ENCODE assay signal across 8 cellular contexts in the genomic region with DNA sequence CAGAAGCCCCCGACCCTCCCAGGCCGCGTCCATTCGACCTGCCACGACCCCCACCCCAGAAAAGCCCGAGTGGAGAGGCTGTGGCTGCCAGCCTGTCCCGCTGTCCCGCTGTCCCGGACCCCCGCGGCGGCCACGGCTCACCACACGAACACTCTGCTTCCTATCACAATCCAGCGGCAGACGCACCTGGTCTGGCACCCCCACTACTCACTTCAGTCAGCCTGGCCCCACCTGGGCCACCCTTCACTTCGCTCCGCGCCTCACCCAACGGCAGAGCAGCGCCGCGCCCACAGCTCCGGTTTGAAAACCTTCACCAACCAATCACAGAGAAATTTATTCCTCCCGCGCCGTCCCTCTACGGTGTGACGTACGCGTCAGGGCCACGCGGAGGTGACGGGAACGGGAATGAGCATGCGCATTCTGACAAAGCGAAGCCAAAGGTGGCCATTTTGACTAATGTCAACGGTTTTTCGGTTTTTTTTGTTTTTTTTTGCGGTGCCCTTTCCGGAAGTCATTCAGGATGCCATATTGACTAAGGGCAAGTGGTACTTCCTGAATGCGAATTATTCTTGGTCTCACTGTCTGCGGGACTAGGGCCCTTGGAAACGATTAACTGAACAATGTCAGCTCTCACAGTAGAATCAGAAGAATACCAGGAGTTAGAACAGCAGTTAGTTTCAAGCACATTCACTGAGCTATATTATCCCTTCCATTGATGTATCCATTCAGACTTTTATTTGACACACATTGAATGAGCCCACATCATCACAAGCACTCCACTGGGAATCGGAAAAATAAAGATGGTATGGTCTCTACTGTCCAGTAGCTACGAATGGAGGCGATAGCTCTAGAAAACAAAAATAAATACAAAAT. TPM values are rescaled to one million over a fixed set of nuclear protein-coding genes. Genes with fewer than 3 reads are reported as not detected.
DNase-seq lines count a peak whose midpoint lies in the region; TF ChIP-seq lines count a peak whose summit lies in the region.

A gene with protein sequence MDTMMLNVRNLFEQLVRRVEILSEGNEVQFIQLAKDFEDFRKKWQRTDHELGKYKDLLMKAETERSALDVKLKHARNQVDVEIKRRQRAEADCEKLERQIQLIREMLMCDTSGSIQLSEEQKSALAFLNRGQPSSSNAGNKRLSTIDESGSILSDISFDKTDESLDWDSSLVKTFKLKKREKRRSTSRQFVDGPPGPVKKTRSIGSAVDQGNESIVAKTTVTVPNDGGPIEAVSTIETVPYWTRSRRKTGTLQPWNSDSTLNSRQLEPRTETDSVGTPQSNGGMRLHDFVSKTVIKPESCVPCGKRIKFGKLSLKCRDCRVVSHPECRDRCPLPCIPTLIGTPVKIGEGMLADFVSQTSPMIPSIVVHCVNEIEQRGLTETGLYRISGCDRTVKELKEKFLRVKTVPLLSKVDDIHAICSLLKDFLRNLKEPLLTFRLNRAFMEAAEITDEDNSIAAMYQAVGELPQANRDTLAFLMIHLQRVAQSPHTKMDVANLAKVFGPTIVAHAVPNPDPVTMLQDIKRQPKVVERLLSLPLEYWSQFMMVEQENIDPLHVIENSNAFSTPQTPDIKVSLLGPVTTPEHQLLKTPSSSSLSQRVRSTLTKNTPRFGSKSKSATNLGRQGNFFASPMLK (minus strand): TSS at position 308 of the 873 bp plus-strand sequence. CDS start 8,779 bp downstream, outside the sequence.

- peaks cover 16% of the 10 kb centered on the region for H3K36me3 ChIP-seq in SK-N-MC (ENCODE audit: insufficient read depth, low read length)

- H3K9ac ChIP-seq in SK-N-MC (ENCODE audit: insufficient read length), result peak within 1 kb of the TSS; percentile 91

- H3K4me3 ChIP-seq in NB4 (ENCODE audit: low read depth, low read length), result peak within 1 kb of the TSS; percentile 82
- H3K4me3 ChIP-seq in SK-N-MC, result peak within 1 kb of the TSS; percentile 87

- DNase-seq in GM04503 (ENCODE audit: low read depth) (peak; percentile 85), HFFc6 (peak; percentile 97), NB4 (ENCODE audit: low read depth) (peak; percentile 99), SK-N-MC (ENCODE audit: low read depth, low spot score) (peak; percentile 99), germinal center (ENCODE audit: low spot score) (peak; percentile 98), non-pigmented ciliary epithelial cell (ENCODE audit: low read depth) (peak; percentile 90), superior temporal gyrus (ENCODE audit: extremely low spot score) (peak; percentile 100)
- peak; percentile 98 for DNase-seq in activated naive CD4-positive, alpha-beta T cell treated with anti-CD3 and anti-CD28 coated beads, Interleukin-2, amount 10 ng/mL, durations not matched to agents 7 days and 5 days

- TF ChIP-seq POLR2A in NB4 (IDR thresholded peaks at IDR 0.05; ENCODE audit: extremely low read depth, insufficient read length), result peak; percentile 67

- H3K27ac Mint-ChIP-seq in HFFc6, result peak within 1 kb of the TSS; percentile 94
- H3K27ac Mint-ChIP-seq in activated naive CD4-positive, alpha-beta T cell treated with anti-CD3 and anti-CD28 coated beads, Interleukin-2, amount 10 ng/mL, durations not matched to agents 7 days and 5 days, result peak within 1 kb of the TSS; percentile 94

- no peak for TF ChIP-seq CTCF in HFFc6 (IDR thresholded peaks at IDR 0.05)
- no peak for TF ChIP-seq CTCF in NB4 (IDR thresholded peaks at IDR 0.05; ENCODE audit: low read depth, low read length)

- peaks cover 45% of the 10 kb centered on the region for H3K4me1 Mint-ChIP-seq in HFFc6 (ENCODE audit: low read depth)
- H3K4me1 Mint-ChIP-seq in activated naive CD4-positive, alpha-beta T cell treated with anti-CD3 and anti-CD28 coated beads, Interleukin-2, amount 10 ng/mL, durations not matched to agents 7 days and 5 days, result peaks cover 49% of the 10 kb centered on the region

- no peaks in the 10 kb centered on the region for H3K9me3 Mint-ChIP-seq in HFFc6
- peaks cover 2% of the 10 kb centered on the region for H3K9me3 Mint-ChIP-seq in activated naive CD4-positive, alpha-beta T cell treated with anti-CD3 and anti-CD28 coated beads, Interleukin-2, amount 10 ng/mL, durations not matched to agents 7 days and 5 days

- H3K27ac ChIP-seq in SK-N-MC, result peak within 1 kb of the TSS; percentile 72

- no peaks in the 10 kb centered on the region for H3K9me3 ChIP-seq in SK-N-MC (ENCODE audit: low read depth, low read length)

- H3K4me3 Mint-ChIP-seq in HFFc6, result peak within 1 kb of the TSS; percentile 97
- H3K4me3 Mint-ChIP-seq in activated naive CD4-positive, alpha-beta T cell treated with anti-CD3 and anti-CD28 coated beads, Interleukin-2, amount 10 ng/mL, durations not matched to agents 7 days and 5 days, result peak within 1 kb of the TSS; percentile 92

- peaks cover 22% of the 10 kb centered on the region for H3K36me3 Mint-ChIP-seq in HFFc6 (ENCODE audit: low read depth)
- peaks cover 32% of the 10 kb centered on the region for H3K36me3 Mint-ChIP-seq in activated naive CD4-positive, alpha-beta T cell treated with anti-CD3 and anti-CD28 coated beads, Interleukin-2, amount 10 ng/mL, durations not matched to agents 7 days and 5 days

- CTCF ChIA-PET in activated naive CD4-positive, alpha-beta T cell treated with anti-CD3 and anti-CD28 coated beads, Interleukin-2, amount 10 ng/mL, durations not matched to agents 7 days and 5 days (lab: Charles Lee), result interaction anchor here (0.6 to 2.7 kb wide), 8 partner anchors 13 to 967 kb away, joined by 3 to 9 read pairs (median 4); a partner anchor contains a TSS

- H3K27me3 Mint-ChIP-seq in HFFc6 (ENCODE audit: insufficient read depth), result no peaks in the 10 kb centered on the region; the same call in 1 of the 2 replicates
- H3K27me3 Mint-ChIP-seq in activated naive CD4-positive, alpha-beta T cell treated with anti-CD3 and anti-CD28 coated beads, Interleukin-2, amount 10 ng/mL, durations not matched to agents 7 days and 5 days, result peaks cover 14% of the 10 kb centered on the region

RNA-seq across cellular contexts. Expression of the gene that starts here (rescaled TPM):
- 100 to 1,000 TPM in 5 of 6 experiments, 10 to 100 TPM in 1; 52.6 to 119 (median 104) TPM for total RNA-seq in HFFc6 (2021; fragmentation: NEBNext Ultra II Directional; extraction: Animal tissue kit (Norgen Biotek cat#: 25700))

Comparison
In these comparisons a context has a peak if more than half of its experiments do, and no peak if none do; other contexts are left out.
1. Peak in every context shown above with its lines: DNase-seq, H3K4me3 ChIP-seq and H3K27ac ChIP-seq.